ENCODE assay signal across 20 cellular contexts in genomic region chr9:90848866-90849265, GRCh38.
"Had no signal": no experiment of that assay in that cellular context is flagged by ENCODE, and none has a peak within 500 bp of the region (broad histone marks: within the 10 kb centered on the region; RNA-seq: fewer than 3 reads in every experiment).

No MANE protein-coding gene starts in this region.

- H3K27ac ChIP-seq: breast epithelium, KMS-11 had no signal

- H3K27me3 ChIP-seq: breast epithelium had no signal

- H3K27me3 Mint-ChIP-seq: activated naive CD4-positive, alpha-beta T cell treated with anti-CD3 and anti-CD28 coated beads, Interleukin-2, amount 50 U/mL, for 24 hours; activated T-cell treated with anti-CD3 and anti-CD28 coated beads, Interleukin-2, amount 50 U/mL, for 24 hours had no signal

- H3K4me2 ChIP-seq: KMS-11 had no signal

- H3K36me3 Mint-ChIP-seq: activated naive CD4-positive, alpha-beta T cell treated with anti-CD3 and anti-CD28 coated beads, Interleukin-2, amount 50 U/mL, for 24 hours had no signal

- H3K4me3 ChIP-seq: breast epithelium had no signal

- DNase-seq: activated CD4-positive, alpha-beta T cell treated with anti-CD3 and anti-CD28 coated beads for 48 hours; activated CD4-positive, alpha-beta T cell treated with anti-CD3 and anti-CD28 coated beads, Interleukin-2, amount 50 U/mL, for 48 hours; activated CD4-positive, CD25-positive, alpha-beta regulatory T cell treated with anti-CD3 and anti-CD28 coated beads, Interleukin-2, amount 50 U/mL, for 72 hours; activated effector memory CD4-positive, alpha-beta T cell treated with Interleukin-2 at 50 U/mL for 16 hours; activated naive CD4-positive, alpha-beta T cell; activated T-cell treated with anti-CD3 and anti-CD28 coated beads, Interleukin-2, amount 50 U/mL, for 24 hours; aorta; central memory CD4-positive, alpha-beta T cell; NCI-H1092 treated with DMSO at 0.1 percent for 48 hours; NCI-H1417 treated with DMSO at 0.1 percent for 48 hours; NCI-H1694 treated with DMSO at 0.1 percent for 48 hours; NCI-H2029 treated with DMSO at 0.1 percent for 48 hours; NCI-H446; NCI-H524; SHP77 treated with DMSO at 0.1 percent for 48 hours had no signal

- H3K4me1 ChIP-seq: breast epithelium had no signal

- H3K36me3 ChIP-seq: breast epithelium had no signal

- H3K9ac ChIP-seq: KMS-11 had no signal

- H3K27ac Mint-ChIP-seq: activated naive CD4-positive, alpha-beta T cell treated with anti-CD3 and anti-CD28 coated beads, Interleukin-2, amount 50 U/mL, for 24 hours; activated T-cell treated with anti-CD3 and anti-CD28 coated beads, Interleukin-2, amount 50 U/mL, for 24 hours; activated T-helper 1 cell treated with anti-CD3 and anti-CD28 coated beads, Interleukin-12 subunit alpha, Interleukin-12 subunit beta, Interleukin-2, Interleukin-4 antibody, amounts not matched to agents 30 ng/mL and 10 ng/mL and 1 ng/mL, durations not matched to agents 14 hours and 24 hours and 36 hours; T-helper 1 cell treated with Interleukin-12 subunit alpha and Interleukin-12 subunit beta and Interleukin-4 antibody, amounts not matched to agents 30 μg/mL and 1 μg/mL, for 36 hours had no signal

- H3K4me3 Mint-ChIP-seq: activated naive CD4-positive, alpha-beta T cell treated with anti-CD3 and anti-CD28 coated beads, Interleukin-2, amount 50 U/mL, for 24 hours; activated T-cell treated with anti-CD3 and anti-CD28 coated beads, Interleukin-2, amount 50 U/mL, for 24 hours; activated T-helper 1 cell treated with anti-CD3 and anti-CD28 coated beads, Interleukin-12 subunit alpha, Interleukin-12 subunit beta, Interleukin-2, Interleukin-4 antibody, amounts not matched to agents 30 ng/mL and 10 ng/mL and 1 ng/mL, durations not matched to agents 14 hours and 24 hours and 36 hours; T-helper 1 cell treated with Interleukin-12 subunit alpha and Interleukin-12 subunit beta and Interleukin-4 antibody, amounts not matched to agents 30 μg/mL and 1 μg/mL, for 36 hours had no signal

- H3K4me1 Mint-ChIP-seq: activated naive CD4-positive, alpha-beta T cell treated with anti-CD3 and anti-CD28 coated beads, Interleukin-2, amount 50 U/mL, for 24 hours had no signal

- H3K9me3 ChIP-seq: breast epithelium had no signal

- H3K9me3 Mint-ChIP-seq: activated naive CD4-positive, alpha-beta T cell treated with anti-CD3 and anti-CD28 coated beads, Interleukin-2, amount 50 U/mL, for 24 hours; activated T-cell treated with anti-CD3 and anti-CD28 coated beads, Interleukin-2, amount 50 U/mL, for 24 hours; activated T-helper 1 cell treated with anti-CD3 and anti-CD28 coated beads, Interleukin-12 subunit alpha, Interleukin-12 subunit beta, Interleukin-2, Interleukin-4 antibody, amounts not matched to agents 30 ng/mL and 10 ng/mL and 1 ng/mL, durations not matched to agents 14 hours and 24 hours and 36 hours; T-helper 1 cell treated with Interleukin-12 subunit alpha and Interleukin-12 subunit beta and Interleukin-4 antibody, amounts not matched to agents 30 μg/mL and 1 μg/mL, for 36 hours had no signal
